ENCODE assay signal across 26 cellular contexts in the genomic region with DNA sequence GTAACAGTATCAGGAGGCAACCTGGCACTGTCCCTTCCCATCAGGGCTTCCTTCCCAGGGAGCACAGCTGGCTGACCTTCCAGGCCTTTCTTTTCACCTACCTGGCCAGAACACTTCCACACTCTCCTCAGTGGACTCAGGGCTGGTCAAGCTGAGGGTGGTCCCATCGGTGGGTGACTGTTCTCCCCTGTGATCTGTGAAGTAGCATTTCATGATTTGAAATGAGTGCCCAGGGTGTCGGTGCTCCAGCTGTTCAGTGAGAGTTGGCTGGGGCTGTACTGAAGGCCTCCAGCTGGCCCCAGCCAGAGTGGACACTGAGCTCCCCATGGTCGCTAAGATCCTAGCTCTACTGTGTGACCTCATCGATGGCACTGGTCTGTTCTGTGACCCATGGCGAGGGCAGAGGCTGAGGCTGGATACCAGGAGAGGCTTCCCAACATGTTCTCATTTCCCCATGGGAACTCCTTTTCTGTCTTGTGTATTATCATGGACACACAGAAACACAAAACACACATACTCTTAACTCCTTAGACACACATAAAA. TPM values are rescaled to one million over a fixed set of nuclear protein-coding genes. Genes with fewer than 3 reads are reported as not detected.
A peak's percentile ranks its signal among the peaks of the same experiment; 100 is the strongest.
DNase-seq lines count a peak whose midpoint lies in the region; ATAC-seq and TF ChIP-seq lines count a peak whose summit lies in the region.
"Had no signal": no experiment of that assay in that cellular context is flagged by ENCODE, and none has a peak within 500 bp of the region (broad histone marks: within the 10 kb centered on the region; RNA-seq: fewer than 3 reads in every experiment).

A gene (minus strand): TSS at position 316 of the 543 bp plus-strand sequence. CDS start 103 bp downstream, at position 213.

- H3K9me3 Mint-ChIP-seq in activated B cell treated with CpG ODN at 0.5 μM for 24 hours (peaks cover 2% of the 10 kb centered on the region), memory B cell (peaks cover 3% of the 10 kb centered on the region)
- peaks cover 4% of the 10 kb centered on the region for H3K9me3 Mint-ChIP-seq in stimulated activated effector memory CD8-positive, alpha-beta T cell treated with anti-CD3 and anti-CD28 coated beads, Interleukin-12 subunit alpha, Interleukin-12 subunit beta, amount 100 ng/mL, for 72 hours

- H3K36me3 ChIP-seq in spleen: no peaks in the 10 kb centered on the region

- H3K4me1 Mint-ChIP-seq in activated B cell treated with CpG ODN at 0.5 μM for 24 hours: peaks cover 24% of the 10 kb centered on the region
- peaks cover 21% of the 10 kb centered on the region for H3K4me1 Mint-ChIP-seq in memory B cell
- H3K4me1 Mint-ChIP-seq in stimulated activated effector memory CD8-positive, alpha-beta T cell treated with anti-CD3 and anti-CD28 coated beads, Interleukin-12 subunit alpha, Interleukin-12 subunit beta, amount 100 ng/mL, for 72 hours: peaks cover 18% of the 10 kb centered on the region

- intact Hi-C loops in Right ventricle myocardium inferior (cut with DNase I) (no loop called here), cardiac septum (cut with DNase I) (no loop called here), activated B cell treated with CpG ODN at 0.5 μM for 24 hours (cut with micrococcal nuclease) (no loop called here), spleen (cut with DNase I; ENCODE audit: low total_unique reads) (no loop called here)

- CTCF ChIA-PET in activated B cell treated with CpG ODN at 0.5 μM for 24 hours (lab: Charles Lee): no interaction called here

- TF ChIP-seq CTCF in activated B cell treated with CpG ODN at 0.5 μM for 24 hours (IDR thresholded peaks at IDR 0.05) (no peak), spleen (IDR thresholded peaks at IDR 0.05 in 8 of 11, conservative IDR thresholded peaks at IDR 0.05 in 3 of 11) (no peak)

- POLR2A ChIA-PET in activated B cell treated with CpG ODN at 0.5 μM for 24 hours (lab: Charles Lee): no interaction called here

- no peaks in the 10 kb centered on the region for H3K9me3 ChIP-seq in spleen

- DNase-seq in Right ventricle myocardium inferior (ENCODE audit: missing footprints) (no peak), cardiac septum (ENCODE audit: low spot score) (no peak), activated B cell treated with CpG ODN at 0.5 μM for 24 hours (no peak), memory B cell (ENCODE audit: low spot score in 2 of 2) (no peak), cerebellum (ENCODE audit: low spot score) (no peak), foreskin melanocyte (no peak), spleen (no peak)
- DNase-seq in stimulated activated effector memory CD8-positive, alpha-beta T cell treated with anti-CD3 and anti-CD28 coated beads, Interleukin-12 subunit alpha, Interleukin-12 subunit beta, amount 100 ng/mL, for 72 hours (ENCODE audit: low spot score in 2 of 2): no peak
- DNase-seq: 8988T; ACHN; CD4-positive, alpha-beta T cell; DMS53; GOT3; HCEC 1CT; Karpas-422; NCI-H1092; NCI-H1417 treated with DMSO at 0.1 percent for 48 hours; NCI-H1694 treated with DMSO at 0.1 percent for 48 hours; NCI-H2081; NCI-H2227 treated with DMSO at 0.1 percent for 48 hours; NCI-H526 treated with DMSO at 0.1 percent for 48 hours; RPMI8226; SHP77 treated with DMSO at 0.1 percent for 48 hours had no signal

- H3K36me3 Mint-ChIP-seq in activated B cell treated with CpG ODN at 0.5 μM for 24 hours (ENCODE audit: low read depth): no peaks in the 10 kb centered on the region
- peaks cover 7% of the 10 kb centered on the region for H3K36me3 Mint-ChIP-seq in memory B cell
- no peaks in the 10 kb centered on the region for H3K36me3 Mint-ChIP-seq in stimulated activated effector memory CD8-positive, alpha-beta T cell treated with anti-CD3 and anti-CD28 coated beads, Interleukin-12 subunit alpha, Interleukin-12 subunit beta, amount 100 ng/mL, for 72 hours

- WGBS in spleen, 5 donors: 76 to 92% (median 90%) methylated on average over 2 to 5 of the region's 5 CpGs

- H3K27me3 Mint-ChIP-seq in activated B cell treated with CpG ODN at 0.5 μM for 24 hours: peaks cover 12% of the 10 kb centered on the region
- H3K27me3 Mint-ChIP-seq in memory B cell: peaks cover 10% of the 10 kb centered on the region

- ATAC-seq in Right ventricle myocardium inferior: peak; percentile 56
- ATAC-seq in activated B cell treated with CpG ODN at 0.5 μM for 24 hours (ENCODE audit: low read depth): no peak
- no peak for ATAC-seq in memory B cell (ENCODE audit: low read depth)
- ATAC-seq in stimulated activated effector memory CD8-positive, alpha-beta T cell treated with anti-CD3 and anti-CD28 coated beads, Interleukin-12 subunit alpha, Interleukin-12 subunit beta, amount 100 ng/mL, for 72 hours: no peak

- no peak within 1 kb of the TSS for H3K4me3 ChIP-seq in spleen

- H3K4me1 ChIP-seq in spleen: peaks cover 0 to 20% (median 0%) of the 10 kb centered on the region in 6 donors

- TF ChIP-seq POLR2A in spleen (IDR thresholded peaks at IDR 0.05): no peak

- H3K27me3 ChIP-seq in spleen (replicated peaks in 1 of 7): peaks cover 0 to 17% (median 0%) of the 10 kb centered on the region in 7 donors

- H3K27ac ChIP-seq in spleen: peak within 1 kb of the TSS in 1 of 8 donors; percentile 74

- H3K27ac Mint-ChIP-seq in activated B cell treated with CpG ODN at 0.5 μM for 24 hours (peak within 1 kb of the TSS; percentile 19), memory B cell (peak within 1 kb of the TSS; percentile 21)
- peak within 1 kb of the TSS; percentile 72 for H3K27ac Mint-ChIP-seq in stimulated activated effector memory CD8-positive, alpha-beta T cell treated with anti-CD3 and anti-CD28 coated beads, Interleukin-12 subunit alpha, Interleukin-12 subunit beta, amount 100 ng/mL, for 72 hours
- H3K27ac Mint-ChIP-seq: CD4-positive, alpha-beta T cell had no signal

- H3K4me3 Mint-ChIP-seq in activated B cell treated with CpG ODN at 0.5 μM for 24 hours (peak within 1 kb of the TSS; percentile 39), memory B cell (no peak within 1 kb of the TSS)
- peak within 1 kb of the TSS; percentile 44 for H3K4me3 Mint-ChIP-seq in stimulated activated effector memory CD8-positive, alpha-beta T cell treated with anti-CD3 and anti-CD28 coated beads, Interleukin-12 subunit alpha, Interleukin-12 subunit beta, amount 100 ng/mL, for 72 hours
- H3K4me3 Mint-ChIP-seq: CD4-positive, alpha-beta T cell had no signal

RNA-seq across cellular contexts. Expression of the gene that starts here (rescaled TPM):
- total RNA-seq in Right ventricle myocardium inferior (not detected), cardiac septum (not detected), activated B cell treated with CpG ODN at 0.5 μM for 24 hours (not detected in 2 replicates), cerebellum (not detected), spleen (not detected)
- polyA plus RNA-seq in spleen: under 1 TPM in 2 of 3 donors, not detected in 1; 0.05 to 0.06 TPM
- total RNA-seq: CD4-positive, alpha-beta T cell; HT-29; NCI-H460 had no signal
- polyA plus RNA-seq: BJ had no signal

Comparison
In these comparisons a context has a peak if more than half of its experiments do, and no peak if none do; other contexts are left out.
1. Peak in ATAC-seq in Right ventricle myocardium inferior; RNA of the gene not detected or under 1 TPM.
2. H3K27ac Mint-ChIP-seq: peak in every context shown above with its lines; median percentile 72 in stimulated activated effector memory CD8-positive, alpha-beta T cell treated with anti-CD3 and anti-CD28 coated beads, Interleukin-12 subunit alpha, Interleukin-12 subunit beta, amount 100 ng/mL, for 72 hours; 21 in memory B cell; 19 in activated B cell treated with CpG ODN at 0.5 μM for 24 hours.